In the genomic region with DNA sequence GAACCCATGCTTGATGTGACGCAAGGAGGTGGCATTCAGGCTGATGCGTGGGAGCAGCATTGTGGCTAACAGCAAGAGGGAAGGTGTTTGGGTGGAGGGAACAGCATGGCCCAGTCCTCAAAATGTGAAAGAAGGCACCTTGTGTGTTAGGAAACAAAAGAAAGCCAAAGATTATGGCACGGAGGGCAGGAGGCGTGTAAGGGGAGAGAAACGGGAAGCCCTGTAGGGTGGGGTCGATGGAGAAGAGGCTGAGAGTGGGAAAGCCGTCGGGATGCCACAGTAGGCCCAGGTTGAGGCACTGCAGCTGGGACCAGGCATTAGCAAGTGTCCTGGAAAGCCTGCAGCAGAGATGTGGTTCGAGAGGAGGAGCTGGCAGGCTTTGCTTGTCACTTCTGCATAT, we compare ENCODE assay signal across 23 cellular contexts.
A peak's percentile ranks its signal among the peaks of the same experiment; 100 is the strongest.
DNase-seq lines count a peak whose midpoint lies in the region; ATAC-seq and TF ChIP-seq lines count a peak whose summit lies in the region.
"Had no signal": no experiment of that assay in that cellular context is flagged by ENCODE, and none has a peak within 500 bp of the region (broad histone marks: within the 10 kb centered on the region; RNA-seq: fewer than 3 reads in every experiment).

No MANE protein-coding gene starts in this region.

- no peaks in the 10 kb centered on the region for H3K9me3 Mint-ChIP-seq in activated naive CD8-positive, alpha-beta T cell treated with anti-CD3 and anti-CD28 coated beads for 36 hours
- H3K9me3 Mint-ChIP-seq in activated naive CD8-positive, alpha-beta T cell treated with anti-CD3 and anti-CD28 coated beads, Interleukin-2, amount 50 U/mL, for 24 hours = no peaks in the 10 kb centered on the region
- no peaks in the 10 kb centered on the region for H3K9me3 Mint-ChIP-seq in activated naive CD8-positive, alpha-beta T cell treated with anti-CD3 and anti-CD28 coated beads, Interleukin-2, amount 10 ng/mL, durations not matched to agents 7 days and 5 days
- H3K9me3 Mint-ChIP-seq: CD4-positive, alpha-beta T cell had no signal

- H3K27ac ChIP-seq in upper lobe of right lung = no peak overlapping the region
- H3K27ac ChIP-seq: GM23248, RWPE1 had no signal

- in situ Hi-C loops in GM13976 (cut with MboI; ENCODE audit: low sequenced_read_pairs, unreplicated experiment) = no loop called here

- no peak overlapping the region for H3K4me3 Mint-ChIP-seq in activated naive CD8-positive, alpha-beta T cell treated with anti-CD3 and anti-CD28 coated beads for 36 hours
- no peak overlapping the region for H3K4me3 Mint-ChIP-seq in activated naive CD8-positive, alpha-beta T cell treated with anti-CD3 and anti-CD28 coated beads, Interleukin-2, amount 50 U/mL, for 24 hours
- no peak overlapping the region for H3K4me3 Mint-ChIP-seq in activated naive CD8-positive, alpha-beta T cell treated with anti-CD3 and anti-CD28 coated beads, Interleukin-2, amount 10 ng/mL, durations not matched to agents 7 days and 5 days
- H3K4me3 Mint-ChIP-seq: CD4-positive, alpha-beta T cell had no signal

- H3K9me3 ChIP-seq in upper lobe of right lung = no peaks in the 10 kb centered on the region
- H3K9me3 ChIP-seq: MG63 had no signal

- no peaks in the 10 kb centered on the region for H3K27me3 ChIP-seq in upper lobe of right lung
- H3K27me3 ChIP-seq: MG63 had no signal

- TF ChIP-seq CTCF in lower leg skin (IDR thresholded peaks at IDR 0.05) = no peak
- TF ChIP-seq CTCF in upper lobe of right lung (IDR thresholded peaks at IDR 0.05) = no peak
- TF ChIP-seq CTCF in GM13976 (IDR thresholded peaks at IDR 0.05; ENCODE audit: borderline replicate concordance, control extremely low read depth, extremely low read depth, insufficient read depth, missing control alignments) = no peak

- TF ChIP-seq POLR2A in lower leg skin (IDR thresholded peaks at IDR 0.05) = no peak

- no peak overlapping the region for H3K4me3 ChIP-seq in lower leg skin (ENCODE audit: low read depth, poor library complexity, severe bottlenecking)
- H3K4me3 ChIP-seq in upper lobe of right lung = no peak overlapping the region
- H3K4me3 ChIP-seq: GM23248, MG63 had no signal

- H3K27ac Mint-ChIP-seq in activated naive CD8-positive, alpha-beta T cell treated with anti-CD3 and anti-CD28 coated beads for 36 hours = peak overlapping the region; percentile 15
- H3K27ac Mint-ChIP-seq in activated naive CD8-positive, alpha-beta T cell treated with anti-CD3 and anti-CD28 coated beads, Interleukin-2, amount 50 U/mL, for 24 hours = no peak overlapping the region
- no peak overlapping the region for H3K27ac Mint-ChIP-seq in activated naive CD8-positive, alpha-beta T cell treated with anti-CD3 and anti-CD28 coated beads, Interleukin-2, amount 10 ng/mL, durations not matched to agents 7 days and 5 days
- H3K27ac Mint-ChIP-seq: CD4-positive, alpha-beta T cell had no signal

- ATAC-seq in activated naive CD8-positive, alpha-beta T cell treated with anti-CD3 and anti-CD28 coated beads, Interleukin-2, amount 50 U/mL, for 24 hours = no peak
- no peak for ATAC-seq in activated naive CD8-positive, alpha-beta T cell treated with anti-CD3 and anti-CD28 coated beads, Interleukin-2, amount 10 ng/mL, durations not matched to agents 7 days and 5 days (ENCODE audit: low read depth)
- ATAC-seq in upper lobe of right lung = no peak
- ATAC-seq: Panc1 had no signal

- H3K4me1 ChIP-seq in upper lobe of right lung = peaks cover 15% of the 10 kb centered on the region

- no peaks in the 10 kb centered on the region for H3K36me3 Mint-ChIP-seq in activated naive CD8-positive, alpha-beta T cell treated with anti-CD3 and anti-CD28 coated beads for 36 hours
- H3K36me3 Mint-ChIP-seq in activated naive CD8-positive, alpha-beta T cell treated with anti-CD3 and anti-CD28 coated beads, Interleukin-2, amount 50 U/mL, for 24 hours (ENCODE audit: low read depth) = no peaks in the 10 kb centered on the region
- H3K36me3 Mint-ChIP-seq in activated naive CD8-positive, alpha-beta T cell treated with anti-CD3 and anti-CD28 coated beads, Interleukin-2, amount 10 ng/mL, durations not matched to agents 7 days and 5 days = no peaks in the 10 kb centered on the region

- WGBS in lower leg skin, 2 donors = 90 to 96% methylated on average over 9 of the region's 9 CpGs

- no peaks in the 10 kb centered on the region for H3K27me3 Mint-ChIP-seq in activated naive CD8-positive, alpha-beta T cell treated with anti-CD3 and anti-CD28 coated beads for 36 hours
- peaks cover 3% of the 10 kb centered on the region for H3K27me3 Mint-ChIP-seq in activated naive CD8-positive, alpha-beta T cell treated with anti-CD3 and anti-CD28 coated beads, Interleukin-2, amount 50 U/mL, for 24 hours
- peaks cover 6% of the 10 kb centered on the region for H3K27me3 Mint-ChIP-seq in activated naive CD8-positive, alpha-beta T cell treated with anti-CD3 and anti-CD28 coated beads, Interleukin-2, amount 10 ng/mL, durations not matched to agents 7 days and 5 days
- H3K27me3 Mint-ChIP-seq: CD4-positive, alpha-beta T cell had no signal

- intact Hi-C loops in lower leg skin (cut with DNase I; ENCODE audit: low total_unique reads) = no loop called here
- intact Hi-C loops in upper lobe of right lung (cut with DNase I) = no loop called here

- DNase-seq in activated naive CD8-positive, alpha-beta T cell treated with anti-CD3 and anti-CD28 coated beads for 36 hours = no peak
- no peak for DNase-seq in activated naive CD8-positive, alpha-beta T cell treated with anti-CD3 and anti-CD28 coated beads, Interleukin-2, amount 50 U/mL, for 24 hours
- peak; percentile 10 for DNase-seq in activated naive CD8-positive, alpha-beta T cell treated with anti-CD3 and anti-CD28 coated beads, Interleukin-2, amount 10 ng/mL, durations not matched to agents 7 days and 5 days
- DNase-seq in lower leg skin (ENCODE audit: low spot score in 2 of 2) (peak; percentile 1 to 40), upper lobe of right lung (peak; percentile 31), cortex of kidney (lab: John Stamatoyannopoulos, UW) (no peak), GM13976 (ENCODE audit: low spot score) (no peak)
- DNase-seq: CD4-positive, alpha-beta T cell; GM23248; H7; IMR-90; KG1; MG63; NCI-H1092; NCI-H1436; NCI-H187; NCI-H2081 treated with DMSO at 0.1 percent for 48 hours; NCI-H2171; NCI-H226; NCI-H510A; NCI-H69 had no signal

- POLR2A ChIA-PET in activated naive CD8-positive, alpha-beta T cell treated with anti-CD3 and anti-CD28 coated beads, Interleukin-2, amount 10 ng/mL, durations not matched to agents 7 days and 5 days (lab: Charles Lee) = no interaction called here

- no peaks in the 10 kb centered on the region for H3K4me1 Mint-ChIP-seq in activated naive CD8-positive, alpha-beta T cell treated with anti-CD3 and anti-CD28 coated beads for 36 hours
- H3K4me1 Mint-ChIP-seq in activated naive CD8-positive, alpha-beta T cell treated with anti-CD3 and anti-CD28 coated beads, Interleukin-2, amount 50 U/mL, for 24 hours = no peaks in the 10 kb centered on the region
- H3K4me1 Mint-ChIP-seq in activated naive CD8-positive, alpha-beta T cell treated with anti-CD3 and anti-CD28 coated beads, Interleukin-2, amount 10 ng/mL, durations not matched to agents 7 days and 5 days = peaks cover 2% of the 10 kb centered on the region

- no peaks in the 10 kb centered on the region for H3K36me3 ChIP-seq in upper lobe of right lung
- H3K36me3 ChIP-seq: MG63 had no signal

Comparison
In these comparisons a context has a peak if more than half of its experiments do, and no peak if none do; other contexts are left out.
1. DNase-seq: peak in activated naive CD8-positive, alpha-beta T cell treated with anti-CD3 and anti-CD28 coated beads, Interleukin-2, amount 10 ng/mL, durations not matched to agents 7 days and 5 days (single experiment), lower leg skin (2 of 2) and upper lobe of right lung (single experiment); none in activated naive CD8-positive, alpha-beta T cell treated with anti-CD3 and anti-CD28 coated beads for 36 hours (single experiment), activated naive CD8-positive, alpha-beta T cell treated with anti-CD3 and anti-CD28 coated beads, Interleukin-2, amount 50 U/mL, for 24 hours (single experiment), cortex of kidney (single experiment) and GM13976 (single experiment).